ENCODE assay signal across 8 cellular contexts in the genomic region with DNA sequence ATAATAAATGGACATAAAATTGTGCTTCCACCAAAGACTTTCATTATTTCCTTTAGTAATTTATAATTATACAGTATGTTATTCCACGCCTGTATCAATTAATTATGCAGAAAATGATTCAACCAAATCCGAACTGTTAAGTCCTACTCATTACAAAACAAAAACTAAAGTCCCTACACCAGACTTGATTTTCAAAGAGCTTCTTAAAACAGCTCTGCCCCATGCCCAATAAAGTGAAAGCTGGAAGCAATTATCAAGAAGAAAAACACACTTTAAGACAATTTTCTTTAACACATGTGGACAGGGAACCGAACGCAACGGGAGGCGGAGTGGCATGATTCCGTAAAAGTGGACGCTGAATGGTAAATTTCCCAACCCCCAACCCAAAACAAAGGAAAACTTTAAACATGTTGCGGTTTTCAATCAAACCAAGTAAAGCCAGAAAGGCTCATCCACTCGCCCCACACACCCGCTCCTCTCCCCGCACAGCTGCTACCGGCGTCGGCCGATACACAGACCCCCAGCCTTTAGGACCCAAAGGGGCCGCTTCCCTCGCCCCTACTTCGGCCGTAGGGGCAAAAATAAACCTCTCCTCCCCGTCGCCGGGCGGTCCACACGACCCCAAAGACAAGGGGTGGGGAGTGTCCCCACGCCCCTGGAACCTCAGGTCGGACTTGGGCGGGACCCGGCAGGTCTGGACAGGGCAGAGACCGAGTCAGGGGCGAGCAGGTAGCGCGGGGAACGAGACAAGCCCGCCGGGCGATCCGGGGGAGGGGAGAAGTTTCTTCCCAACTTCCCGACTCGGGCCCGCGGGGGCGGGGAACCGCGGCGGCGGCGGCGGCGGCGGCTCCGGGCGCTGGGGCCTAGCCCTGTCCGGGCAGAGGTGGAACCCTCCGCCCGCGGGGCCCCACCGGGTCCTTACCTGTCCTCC. TPM values are rescaled to one million over a fixed set of nuclear protein-coding genes. Genes with fewer than 3 reads are reported as not detected.
A peak's percentile ranks its signal among the peaks of the same experiment; 100 is the strongest.
DNase-seq lines count a peak whose midpoint lies in the region; ATAC-seq and TF ChIP-seq lines count a peak whose summit lies in the region.

No MANE protein-coding gene starts in this region.

- POLR2A ChIA-PET in BJ (lab: Charles Lee) = no interaction called here

- ATAC-seq in GM19035 (IDR thresholded peaks at IDR 0.05; ENCODE audit: unreplicated experiment) = peak; percentile 43
- peak; percentile 27 for ATAC-seq in HG03159 (IDR thresholded peaks at IDR 0.05; ENCODE audit: unreplicated experiment)

- no peaks in the 10 kb centered on the region for H3K9me3 Mint-ChIP-seq in nephron

- H3K4me3 Mint-ChIP-seq in nephron = peak overlapping the region; percentile 97 to 99 (median 97)

- peak overlapping the region; percentile 98 for H3K27ac ChIP-seq in VCaP

- no peaks in the 10 kb centered on the region for H3K27me3 Mint-ChIP-seq in nephron (ENCODE audit: low read depth)

- H3K4me1 Mint-ChIP-seq in nephron = peaks cover 52% of the 10 kb centered on the region

- H3K4me3 ChIP-seq in BJ (ENCODE audit: low read depth, low read length) (peak overlapping the region; percentile 84), fibroblast of mammary gland (ENCODE audit: control insufficient read depth, low read depth, low read length) (peak overlapping the region; percentile 85)

- H3K36me3 ChIP-seq in BJ (ENCODE audit: control insufficient read depth, insufficient read depth, low read length) = no peaks in the 10 kb centered on the region; the same call in 1 of the 2 replicates

- TF ChIP-seq CTCF in BJ (IDR thresholded peaks at IDR 0.05; ENCODE audit: insufficient read depth, low read depth, low read length) (no peak), VCaP (conservative IDR thresholded peaks at IDR 0.05) (no peak), fibroblast of mammary gland (conservative IDR thresholded peaks at IDR 0.05; ENCODE audit: control insufficient read depth, insufficient read depth, low read depth, low read length) (no peak), nephron (IDR thresholded peaks at IDR 0.05; ENCODE audit: unreplicated experiment in 3 of 3) (no peak)

- CTCF ChIA-PET in BJ (lab: Yijun Ruan, JAX) = interaction anchor here (0.8 to 2.1 kb wide), 2 partner anchors 12 to 20 kb away, joined by 3 to 9 read pairs; no protein-coding TSS in a partner anchor

- H3K27me3 ChIP-seq in BJ (ENCODE audit: control insufficient read depth, insufficient read depth, low read length) = no peaks in the 10 kb centered on the region

- H3K36me3 Mint-ChIP-seq in nephron (ENCODE audit: low read depth) = no peaks in the 10 kb centered on the region

- peak overlapping the region; percentile 97 to 99 (median 98) for H3K27ac Mint-ChIP-seq in nephron

- DNase-seq in BJ (ENCODE audit: low read depth) (no peak), fibroblast of mammary gland (ENCODE audit: low read depth) (peak; percentile 29), NOMO-1 treated with DMSO at 0.1 percent for 48 hours (lab: John Stamatoyannopoulos, UW; ENCODE audit: unreplicated experiment) (no peak), MV-4-11 (lab: John Stamatoyannopoulos, UW) (no peak)

RNA-seq across cellular contexts. Expression of a gene that starts 0.6 kb away (rescaled TPM):
- 11.3 and 15.8 TPM in 2 replicates for polyA plus RNA-seq in BJ (2011; rRNA removed)
- polyA minus RNA-seq in BJ (2011; rRNA and poly(A)+ RNA removed) = 6.4 and 15.8 TPM in 2 replicates
